ENCODE assay signal across 11 cellular contexts in genomic region chr2:199602271-199602895, GRCh38.
DNase-seq lines count a peak whose midpoint lies in the region; ATAC-seq and TF ChIP-seq lines count a peak whose summit lies in the region.
"Had no signal": no experiment of that assay in that cellular context is flagged by ENCODE, and none has a peak within 500 bp of the region (broad histone marks: within the 10 kb centered on the region; RNA-seq: fewer than 3 reads in every experiment).

No MANE protein-coding gene starts in this region.

- H3K9me3 ChIP-seq in OCI-LY7 (ENCODE audit: low read length) (no peaks in the 10 kb centered on the region), lower lobe of right lung (no peaks in the 10 kb centered on the region)

- peaks cover 24% of the 10 kb centered on the region for H3K27me3 ChIP-seq in lower lobe of right lung (ENCODE audit: low read depth)

- POLR2A ChIA-PET in OCI-LY7 (lab: Charles Lee): no interaction called here

- CTCF ChIA-PET in OCI-LY7 (lab: Charles Lee; ENCODE audit: unreplicated experiment): interaction anchor here (0.7 kb wide), 1 partner anchor 19 kb away, joined by 3 read pairs; no protein-coding TSS in a partner anchor

- TF ChIP-seq CTCF in OCI-LY7 (conservative IDR thresholded peaks at IDR 0.05; ENCODE audit: low read length) (peak; percentile 43; the same call in 1 of the 2 replicates), lower lobe of right lung (IDR thresholded peaks at IDR 0.05) (no peak)

- no peaks in the 10 kb centered on the region for H3K9me2 ChIP-seq in OCI-LY7 (ENCODE audit: insufficient read depth, low read length)

- H4K20me1 ChIP-seq in OCI-LY7 (ENCODE audit: insufficient read depth, low read length): no peaks in the 10 kb centered on the region

- no TSS peak for BruUV-seq in OCI-LY7 (replicated peaks; lab: Mats Ljungman, UMichigan)

- H3K79me2 ChIP-seq in OCI-LY7 (ENCODE audit: insufficient read depth, low read depth, low read length): no peaks in the 10 kb centered on the region

- H3K27ac ChIP-seq in OCI-LY7 (ENCODE audit: low read depth, low read length, poor library complexity, severe bottlenecking) (no peak overlapping the region), lower lobe of right lung (no peak overlapping the region)

- H2AFZ ChIP-seq in OCI-LY7 (ENCODE audit: low read length): no peak overlapping the region

- intact Hi-C loops in OCI-LY7 (cut with micrococcal nuclease; ENCODE audit: unreplicated experiment): no loop called here
- intact Hi-C loops in posterior vena cava (cut with DNase I): no loop called here
- intact Hi-C loops in lower lobe of right lung (cut with DNase I): no loop called here

- ATAC-seq in HG03135 (IDR thresholded peaks at IDR 0.05; ENCODE audit: unreplicated experiment): no peak
- no peak for ATAC-seq in lower lobe of right lung

- H3K4me3 ChIP-seq in OCI-LY7 (ENCODE audit: low read depth, low read length, poor library complexity, severe bottlenecking): no peak overlapping the region
- no peak overlapping the region for H3K4me3 ChIP-seq in lower lobe of right lung

- H3K36me3 ChIP-seq in OCI-LY7 (ENCODE audit: insufficient read depth, low read length) (no peaks in the 10 kb centered on the region), lower lobe of right lung (no peaks in the 10 kb centered on the region)

- H3K4me2 ChIP-seq in OCI-LY7 (ENCODE audit: low read length): no peak overlapping the region

- peak; percentile 61 for DNase-seq in D341Med (ENCODE audit: low spot score)
- peak; percentile 40 for DNase-seq in HCEC 1CT
- DNase-seq in OCI-LY7 (ENCODE audit: low spot score): peak; percentile 3
- DNase-seq in iPS-NIHi7 (ENCODE audit: extremely low spot score): peak; percentile 68
- DNase-seq in posterior vena cava (ENCODE audit: low spot score): no peak
- no peak for DNase-seq in dermis blood vessel endothelial cell
- no peak for DNase-seq in lower lobe of right lung
- DNase-seq: activated effector memory CD4-positive, alpha-beta T cell treated with Interleukin-2 at 50 U/mL for 16 hours; NCI-H226; stimulated activated CD4-positive, alpha-beta T cell treated with anti-CD3 and anti-CD28 coated beads, Interleukin-4, amount 100 ng/mL, for 24 hours had no signal

- H3K4me1 ChIP-seq in OCI-LY7 (ENCODE audit: insufficient read depth, low read length, poor library complexity, severe bottlenecking) (no peaks in the 10 kb centered on the region), lower lobe of right lung (no peaks in the 10 kb centered on the region)

Comparison
In these comparisons a context has a peak if more than half of its experiments do, and no peak if none do; other contexts are left out.
1. DNase-seq: peak in D341Med (single experiment), HCEC 1CT (single experiment), OCI-LY7 (single experiment) and iPS-NIHi7 (single experiment); none in posterior vena cava (single experiment), dermis blood vessel endothelial cell (single experiment) and lower lobe of right lung (single experiment).